In the genomic region with DNA sequence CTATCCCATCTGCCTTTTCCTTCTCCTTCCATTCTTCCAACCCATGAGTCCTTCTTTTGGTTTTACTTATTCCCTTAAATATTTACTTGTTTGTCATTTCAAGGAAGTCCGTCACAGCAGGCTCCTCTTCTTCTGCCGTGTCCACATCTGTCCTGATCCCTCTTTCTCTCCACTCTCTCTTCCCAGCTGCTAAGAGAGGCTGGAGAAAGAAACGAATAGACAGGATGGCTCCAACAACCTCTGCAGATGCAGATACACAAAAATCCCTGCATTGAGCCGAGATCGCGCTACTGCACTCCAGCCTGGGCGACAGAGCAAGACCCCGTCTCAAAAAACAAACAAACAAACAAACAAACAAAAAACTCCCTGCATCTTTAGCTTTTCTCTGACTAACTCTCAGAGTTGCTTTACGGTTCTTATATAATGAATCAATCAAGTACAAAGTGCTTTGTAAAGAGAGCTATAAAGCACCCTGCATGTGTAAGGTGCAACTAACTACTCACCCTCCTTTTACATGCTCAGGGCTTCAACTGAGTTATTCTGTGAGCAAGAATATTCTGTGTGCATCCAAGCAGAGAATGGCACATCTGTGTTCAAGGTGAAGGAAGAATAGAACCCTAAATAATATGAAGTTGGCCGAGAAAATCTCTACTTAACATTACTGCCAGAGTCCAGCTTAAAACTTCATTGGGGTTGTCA, we compare ENCODE assay signal across 8 cellular contexts. TPM values are rescaled to one million over a fixed set of nuclear protein-coding genes. Genes with fewer than 3 reads are reported as not detected.
DNase-seq lines count a peak whose midpoint lies in the region; ATAC-seq and TF ChIP-seq lines count a peak whose summit lies in the region.

No MANE protein-coding gene starts in this region.

- peaks cover 36% of the 10 kb centered on the region for H3K27me3 ChIP-seq in CD4-positive, CD25-positive, alpha-beta regulatory T cell (ENCODE audit: control insufficient read depth, insufficient read depth, low read length)

- no peaks in the 10 kb centered on the region for H3K36me3 Mint-ChIP-seq in CD4-positive, CD25-positive, alpha-beta regulatory T cell
- H3K36me3 Mint-ChIP-seq in chondrocyte (ENCODE audit: low read depth) (peaks cover 9% of the 10 kb centered on the region), nephron (ENCODE audit: low read depth) (peaks cover 12% of the 10 kb centered on the region)

- peaks cover 0 to 27% (median 11%) of the 10 kb centered on the region in 4 donors for H3K4me1 Mint-ChIP-seq in CD4-positive, CD25-positive, alpha-beta regulatory T cell
- H3K4me1 Mint-ChIP-seq in chondrocyte (ENCODE audit: low read depth) = peaks cover 38% of the 10 kb centered on the region
- peaks cover 43% of the 10 kb centered on the region for H3K4me1 Mint-ChIP-seq in nephron

- no peak for TF ChIP-seq CTCF in chondrocyte (IDR thresholded peaks at IDR 0.05)
- TF ChIP-seq CTCF in nephron (IDR thresholded peaks at IDR 0.05; ENCODE audit: unreplicated experiment in 3 of 3) = no peak

- peak overlapping the region in 1 of 3 donors; percentile 32 for H3K27ac Mint-ChIP-seq in CD4-positive, CD25-positive, alpha-beta regulatory T cell
- H3K27ac Mint-ChIP-seq in chondrocyte (ENCODE audit: unreplicated experiment) (no peak overlapping the region), nephron (peak overlapping the region; percentile 69 to 97 (median 94))

- no peak overlapping the region for H3K27ac ChIP-seq in CD4-positive, CD25-positive, alpha-beta regulatory T cell (ENCODE audit: insufficient read depth, low read length, poor library complexity, severe bottlenecking)

- H3K9me3 Mint-ChIP-seq in CD4-positive, CD25-positive, alpha-beta regulatory T cell = peaks cover 0 to 7% (median 6%) of the 10 kb centered on the region in 7 donors
- H3K9me3 Mint-ChIP-seq in chondrocyte (ENCODE audit: low read depth) (peaks cover 19% of the 10 kb centered on the region), nephron (peaks cover 22% of the 10 kb centered on the region)

- no peak for ATAC-seq in CD4-positive, CD25-positive, alpha-beta regulatory T cell (ENCODE audit: low read depth in 2 of 2)
- ATAC-seq in HG03432 (IDR thresholded peaks at IDR 0.05; ENCODE audit: unreplicated experiment) (peak; percentile 0), HG02798 (IDR thresholded peaks at IDR 0.05; ENCODE audit: poor library complexity, unreplicated experiment) (no peak)

- no peaks in the 10 kb centered on the region for H3K9me3 ChIP-seq in CD4-positive, CD25-positive, alpha-beta regulatory T cell (ENCODE audit: control insufficient read depth in 2 of 2, low read length in 2 of 2)

- H3K36me3 ChIP-seq in CD4-positive, CD25-positive, alpha-beta regulatory T cell (ENCODE audit: control insufficient read depth, insufficient read depth, low read length) = no peaks in the 10 kb centered on the region

- peaks cover 59% of the 10 kb centered on the region for H3K27me3 Mint-ChIP-seq in CD4-positive, CD25-positive, alpha-beta regulatory T cell
- H3K27me3 Mint-ChIP-seq in chondrocyte (ENCODE audit: low read depth) (no peaks in the 10 kb centered on the region), nephron (ENCODE audit: low read depth) (no peaks in the 10 kb centered on the region)

- H3K4me3 ChIP-seq in CD4-positive, CD25-positive, alpha-beta regulatory T cell (ENCODE audit: low read depth, low read length) = peak overlapping the region; percentile 63

- H3K4me3 Mint-ChIP-seq in CD4-positive, CD25-positive, alpha-beta regulatory T cell = peak overlapping the region; percentile 68 to 87 (median 82)
- peak overlapping the region; percentile 86 for H3K4me3 Mint-ChIP-seq in chondrocyte (ENCODE audit: unreplicated experiment)
- H3K4me3 Mint-ChIP-seq in nephron = peak overlapping the region; percentile 89 to 93 (median 91)

- H3K4me1 ChIP-seq in CD4-positive, CD25-positive, alpha-beta regulatory T cell (ENCODE audit: control insufficient read depth, insufficient read depth, low read length, poor library complexity, severe bottlenecking) = peaks cover 15% of the 10 kb centered on the region

- DNase-seq in CD4-positive, CD25-positive, alpha-beta regulatory T cell = no peak
- DNase-seq in chondrocyte (ENCODE audit: low spot score) (no peak), HK-2 (ENCODE audit: unreplicated experiment) (no peak)
- no peak for DNase-seq in stimulated activated CD4-positive, alpha-beta T cell treated with anti-CD3 and anti-CD28 coated beads, Interleukin-2, amount 100 ng/mL, for 48 hours
- DNase-seq in activated CD4-positive, alpha-beta T cell treated with anti-CD3 and anti-CD28 coated beads, Interleukin-2, amount 50 U/mL, for 48 hours = no peak

RNA-seq across cellular contexts. Expression of a gene that starts 3.8 kb away (rescaled TPM):
- not detected for total RNA-seq in CD4-positive, CD25-positive, alpha-beta regulatory T cell
- polyA plus RNA-seq in CD4-positive, CD25-positive, alpha-beta regulatory T cell = under 1 TPM in 3 of 4 donors, not detected in 1; 0.17 to 0.42 (median 0.31) TPM
- 0.65 to 1.4 TPM (median 0.92 TPM) in 3 replicates for total RNA-seq in chondrocyte
